1 cellular context compared by ENCODE assay signal in genomic region chr12:46221255-46222128, GRCh38.
A peak's percentile ranks its signal among the peaks of the same experiment; 100 is the strongest.
TF ChIP-seq lines count a peak whose summit lies in the region.

No MANE protein-coding gene starts in this region.

TF ChIP-seq in K562, 482 proteins besides CTCF, POLR2A, EP300 and RAD21 (continued from another document and continues in another):
- TF ChIP-seq FOSL1 (tag; conservative IDR thresholded peaks at IDR 0.05) (0 out of 2 replicates have a peak, but pooled peaks have one; percentile 14), ZNF57 (CRISPR knock-in tag; IDR thresholded peaks at IDR 0.05) (no peak), SMARCA4 (IDR thresholded peaks at IDR 0.05) (peak; percentile 54; the same call in 1 of the 2 replicates), HNRNPL (IDR thresholded peaks at IDR 0.05; ENCODE audit: low read depth, low read length) (no peak), ZNF699 (CRISPR knock-in tag; IDR thresholded peaks at IDR 0.05; ENCODE audit: insufficient replicate concordance) (no peak), NRF1 (conservative IDR thresholded peaks at IDR 0.05 in 1 of 2, IDR thresholded peaks at IDR 0.05 in 1 of 2) (no peak), NFXL1 (CRISPR knock-in tag; IDR thresholded peaks at IDR 0.05) (no peak), ZNF644 (tag; IDR thresholded peaks at IDR 0.05; ENCODE audit: low read depth) (no peak), ATF2 (CRISPR knock-in tag; IDR thresholded peaks at IDR 0.05) (no peak), MCM2 (IDR thresholded peaks at IDR 0.05; ENCODE audit: low read depth) (no peak), KLF16 (IDR thresholded peaks at IDR 0.05) (no peak), ZNF785 (CRISPR knock-in tag; IDR thresholded peaks at IDR 0.05) (no peak), SMARCC2 (IDR thresholded peaks at IDR 0.05; ENCODE audit: low read depth) (no peak), CHD2 (IDR thresholded peaks at IDR 0.05; ENCODE audit: low read depth, low read length) (no peak), DLX4 (CRISPR knock-in tag; IDR thresholded peaks at IDR 0.05) (no peak), PKNOX1 (IDR thresholded peaks at IDR 0.05) (no peak), ZNF232 (CRISPR knock-in tag; IDR thresholded peaks at IDR 0.05) (no peak), ZNF584 (CRISPR knock-in tag; IDR thresholded peaks at IDR 0.05; ENCODE audit: low read depth) (no peak), KAT8 (IDR thresholded peaks at IDR 0.05; ENCODE audit: low read depth) (no peak), HOMEZ (CRISPR knock-in tag; IDR thresholded peaks at IDR 0.05) (no peak), ZNF133 (CRISPR knock-in tag; IDR thresholded peaks at IDR 0.05) (no peak), SIRT6 (IDR thresholded peaks at IDR 0.05; ENCODE audit: low read depth, low read length) (no peak), PHF8 (IDR thresholded peaks at IDR 0.05; ENCODE audit: borderline replicate concordance, low read length) (no peak), ZKSCAN3 (CRISPR knock-in tag; IDR thresholded peaks at IDR 0.05) (no peak), THAP12 (CRISPR knock-in tag; IDR thresholded peaks at IDR 0.05) (no peak), DACH1 (IDR thresholded peaks at IDR 0.05; ENCODE audit: partially characterized antibody) (no peak), HSF4 (CRISPR knock-in tag; IDR thresholded peaks at IDR 0.05; ENCODE audit: borderline replicate concordance) (no peak), MIER1 (IDR thresholded peaks at IDR 0.05; ENCODE audit: low read depth) (no peak), MEF2D (tag; conservative IDR thresholded peaks at IDR 0.05; ENCODE audit: low read depth) (no peak), PHB2 (IDR thresholded peaks at IDR 0.05; ENCODE audit: low read depth) (no peak), BRD4 (IDR thresholded peaks at IDR 0.05) (no peak), SNAPC5 (CRISPR knock-in tag; IDR thresholded peaks at IDR 0.05) (no peak), MGA (IDR thresholded peaks at IDR 0.05) (0 out of 2 replicates have a peak, but pooled peaks have one; percentile 15), ETS1 (conservative IDR thresholded peaks at IDR 0.05; ENCODE audit: control insufficient read depth, low read depth, low read length) (no peak), HES1 (IDR thresholded peaks at IDR 0.05; ENCODE audit: low read depth) (no peak), MCM5 (IDR thresholded peaks at IDR 0.05; ENCODE audit: low read depth) (no peak), E2F5 (CRISPR knock-in tag; IDR thresholded peaks at IDR 0.05) (no peak), NEUROD1 (IDR thresholded peaks at IDR 0.05; ENCODE audit: borderline replicate concordance, low read depth, low read length, partially characterized antibody) (no peak), RHOXF2B (CRISPR knock-in tag; conservative IDR thresholded peaks at IDR 0.05) (no peak), ZSCAN32 (CRISPR knock-in tag; IDR thresholded peaks at IDR 0.05) (no peak), OTX1 (CRISPR knock-in tag; IDR thresholded peaks at IDR 0.05) (no peak), ARNT (IDR thresholded peaks at IDR 0.05) (no peak)
